Comparison of ENCODE assay signal across 23 cellular contexts in genomic region chr1:32748348-32748747, GRCh38. TPM values are rescaled to one million over a fixed set of nuclear protein-coding genes. Genes with fewer than 3 reads are reported as not detected.
"Had no signal": no experiment of that assay in that cellular context is flagged by ENCODE, and none has a peak within 500 bp of the region (broad histone marks: within the 10 kb centered on the region; RNA-seq: fewer than 3 reads in every experiment).

No MANE protein-coding gene starts in this region.

- ATAC-seq: left lobe of liver; mucosa of descending colon; natural killer cell treated with Interleukin-12 subunit alpha and Interleukin-12 subunit beta and Interleukin-15 and Interleukin-18, amount 100 ng/mL, for 72 hours; sciatic nerve; stimulated activated naive CD8-positive, alpha-beta T cell treated with anti-CD3 and anti-CD28 coated beads, Interleukin-15, amount 100 ng/mL, for 72 hours had no signal

- H3K9me3 Mint-ChIP-seq: memory B cell; naive B cell; natural killer cell treated with Interleukin-12 subunit alpha and Interleukin-12 subunit beta and Interleukin-15 and Interleukin-18, amount 100 ng/mL, for 72 hours; stimulated activated naive CD8-positive, alpha-beta T cell treated with anti-CD3 and anti-CD28 coated beads, Interleukin-15, amount 100 ng/mL, for 72 hours; type B pancreatic cell had no signal

- H3K27ac Mint-ChIP-seq: memory B cell; natural killer cell treated with Interleukin-12 subunit alpha and Interleukin-12 subunit beta and Interleukin-15 and Interleukin-18, amount 100 ng/mL, for 72 hours; stimulated activated naive CD8-positive, alpha-beta T cell treated with anti-CD3 and anti-CD28 coated beads, Interleukin-15, amount 100 ng/mL, for 72 hours had no signal

- H3K36me3 ChIP-seq: prostate gland, right atrium auricular region, thyroid gland had no signal

- DNase-seq: dorsolateral prefrontal cortex; effector CD4-positive, alpha-beta T cell; head of caudate nucleus; kidney; mucosa of descending colon; naive B cell; nucleus accumbens; stimulated activated CD4-positive, alpha-beta T cell treated with anti-CD3 and anti-CD28 coated beads, Interleukin-12 subunit alpha, Interleukin-12 subunit beta, amount 100 ng/mL, for 4 hours; stimulated activated CD4-positive, alpha-beta T cell treated with anti-CD3 and anti-CD28 coated beads, Interleukin-1b, Interleukin-23, amount 100 ng/mL, for 48 hours; stimulated activated CD4-positive, alpha-beta T cell treated with anti-CD3 and anti-CD28 coated beads, Interleukin-4, amount 100 ng/mL, for 1 hour; stimulated activated CD8-positive, alpha-beta memory T cell treated with anti-CD3 and anti-CD28 coated beads, Interleukin-4, amount 100 ng/mL, for 48 hours; stimulated activated naive CD4-positive, alpha-beta T cell; stimulated activated naive CD8-positive, alpha-beta T cell treated with anti-CD3 and anti-CD28 coated beads, Interleukin-15, amount 100 ng/mL, for 72 hours; thyroid gland had no signal

- H3K27ac ChIP-seq: dorsolateral prefrontal cortex, right atrium auricular region, thyroid gland had no signal

- H3K4me3 ChIP-seq: dorsolateral prefrontal cortex, lung, mucosa of descending colon, prostate gland, right atrium auricular region, smooth muscle cell, thyroid gland had no signal

- H3K4me2 ChIP-seq: smooth muscle cell had no signal

- H3K36me3 Mint-ChIP-seq: memory B cell; naive B cell; natural killer cell treated with Interleukin-12 subunit alpha and Interleukin-12 subunit beta and Interleukin-15 and Interleukin-18, amount 100 ng/mL, for 72 hours had no signal

- H3K27me3 Mint-ChIP-seq: type B pancreatic cell had no signal

- H3K4me1 Mint-ChIP-seq: memory B cell; stimulated activated naive CD8-positive, alpha-beta T cell treated with anti-CD3 and anti-CD28 coated beads, Interleukin-15, amount 100 ng/mL, for 72 hours had no signal

- H3K27me3 ChIP-seq: dorsolateral prefrontal cortex, right atrium auricular region, thyroid gland had no signal

- H3K4me3 Mint-ChIP-seq: memory B cell; natural killer cell treated with Interleukin-12 subunit alpha and Interleukin-12 subunit beta and Interleukin-15 and Interleukin-18, amount 100 ng/mL, for 72 hours; stimulated activated naive CD8-positive, alpha-beta T cell treated with anti-CD3 and anti-CD28 coated beads, Interleukin-15, amount 100 ng/mL, for 72 hours; type B pancreatic cell had no signal

- H3K9me3 ChIP-seq: mucosa of descending colon, prostate gland, right atrium auricular region, thyroid gland had no signal

RNA-seq across cellular contexts. Expression of gene SYNC, which starts 45.8 kb away (rescaled TPM):
- total RNA-seq: natural killer cell treated with Interleukin-12 subunit alpha and Interleukin-12 subunit beta and Interleukin-15 and Interleukin-18, amount 100 ng/mL, for 72 hours had no signal
